Comparison of ENCODE assay signal across 8 cellular contexts in genomic region chr17:21213005-21213404, GRCh38. TPM values are rescaled to one million over a fixed set of nuclear protein-coding genes. Genes with fewer than 3 reads are reported as not detected.
DNase-seq lines count a peak whose midpoint lies in the region; ATAC-seq and TF ChIP-seq lines count a peak whose summit lies in the region.

No MANE protein-coding gene starts in this region.

- no peaks in the 10 kb centered on the region for H3K9me3 Mint-ChIP-seq in CD8-positive, alpha-beta T cell
- no peaks in the 10 kb centered on the region for H3K9me3 Mint-ChIP-seq in endothelial cell (ENCODE audit: unreplicated experiment)

- no peak overlapping the region for H3K23ac ChIP-seq in neuronal stem cell (ENCODE audit: low read depth, low read length, poor library complexity)

- POLR2A ChIA-PET in CD8-positive, alpha-beta T cell (lab: Charles Lee): interaction anchor here (0.6 to 1.7 kb wide), 6 partner anchors 40 to 113 kb away, joined by 3 to 4 read pairs (median 3); partner anchors contain the start of gene NATD1
- POLR2A ChIA-PET in OCI-LY7 (lab: Charles Lee): interaction anchor here (0.6 to 1.3 kb wide), 5 partner anchors 21 to 478 kb away, joined by 3 to 4 read pairs (median 3); partner anchors contain the start of gene USP22

- peaks cover 68% of the 10 kb centered on the region for H3K79me2 ChIP-seq in OCI-LY7 (ENCODE audit: insufficient read depth, low read depth, low read length)

- peak overlapping the region; percentile 93 for H3K27ac Mint-ChIP-seq in CD8-positive, alpha-beta T cell
- H3K27ac Mint-ChIP-seq in endothelial cell (ENCODE audit: unreplicated experiment): peak overlapping the region; percentile 95

- no peak for TF ChIP-seq CTCF in CD8-positive, alpha-beta T cell (IDR thresholded peaks at IDR 0.05)
- TF ChIP-seq CTCF in OCI-LY7 (conservative IDR thresholded peaks at IDR 0.05; ENCODE audit: low read length): no peak
- no peak for TF ChIP-seq CTCF in endothelial cell (IDR thresholded peaks at IDR 0.05; ENCODE audit: unreplicated experiment)

- no peak overlapping the region for H3K14ac ChIP-seq in neuronal stem cell (ENCODE audit: low read length)

- peaks cover 29% of the 10 kb centered on the region for H3K36me3 Mint-ChIP-seq in CD8-positive, alpha-beta T cell
- peaks cover 25% of the 10 kb centered on the region for H3K36me3 Mint-ChIP-seq in endothelial cell (ENCODE audit: low read depth, unreplicated experiment)

- no peak overlapping the region for H2BK120ac ChIP-seq in neuronal stem cell (ENCODE audit: low read depth, low read length)

- H2BK15ac ChIP-seq in neuronal stem cell (ENCODE audit: low read length): no peak overlapping the region

- no peak overlapping the region for H3K9ac ChIP-seq in neuronal stem cell (ENCODE audit: low read depth, low read length, poor library complexity)

- CTCF ChIA-PET in CD8-positive, alpha-beta T cell (lab: Charles Lee): interaction anchor here (1.3 to 3.1 kb wide), 6 partner anchors 18 to 299 kb away, joined by 3 to 12 read pairs (median 5); partner anchors contain the start of gene USP22
- CTCF ChIA-PET in OCI-LY7 (lab: Charles Lee; ENCODE audit: unreplicated experiment): interaction anchor here (0.6 to 1.3 kb wide), 2 partner anchors 93 to 96 kb away, joined by 3 to 4 read pairs; no protein-coding TSS in a partner anchor

- peaks cover 32% of the 10 kb centered on the region for H4K20me1 ChIP-seq in OCI-LY7 (ENCODE audit: insufficient read depth, low read length)

- H3K18ac ChIP-seq in neuronal stem cell (ENCODE audit: low read length): no peak overlapping the region

- H3K4me1 Mint-ChIP-seq in CD8-positive, alpha-beta T cell (ENCODE audit: low read depth): peaks cover 56% of the 10 kb centered on the region
- peaks cover 52% of the 10 kb centered on the region for H3K4me1 Mint-ChIP-seq in endothelial cell (ENCODE audit: unreplicated experiment)

- H2AFZ ChIP-seq in OCI-LY7 (ENCODE audit: low read length) (no peak overlapping the region), neuronal stem cell (ENCODE audit: low read length) (no peak overlapping the region)

- no peaks in the 10 kb centered on the region for H3K27me3 ChIP-seq in CD8-positive, alpha-beta T cell (ENCODE audit: insufficient read depth, low read length)
- no peaks in the 10 kb centered on the region for H3K27me3 ChIP-seq in neuronal stem cell (ENCODE audit: control insufficient read depth in 3 of 3, insufficient read depth in 3 of 3, low read depth in 1 of 3, low read length in 3 of 3)

- no peak overlapping the region for H2BK12ac ChIP-seq in neuronal stem cell (ENCODE audit: low read length)

- no peak for ATAC-seq in CD8-positive, alpha-beta T cell
- no peak for ATAC-seq in left colon
- no peak for ATAC-seq in HG03039 (IDR thresholded peaks at IDR 0.05; ENCODE audit: unreplicated experiment)

- peak overlapping the region; percentile 87 for H3K4me3 ChIP-seq in CD8-positive, alpha-beta T cell (ENCODE audit: low read depth, low read length)
- peak overlapping the region; percentile 97 for H3K4me3 ChIP-seq in OCI-LY7 (ENCODE audit: low read depth, low read length, poor library complexity, severe bottlenecking)
- H3K4me3 ChIP-seq in neuronal stem cell (ENCODE audit: low read length in 2 of 2): peak overlapping the region; percentile 87 to 95

- no CpG with 5 or more reads among the region's 5 CpGs for WGBS in neuronal stem cell (ENCODE audit: extremely low coverage in 2 of 2, insufficient read length in 2 of 2, insufficient replicate concordance in 1 of 2), 2 donors

- peaks cover 38% of the 10 kb centered on the region for H3K4me1 ChIP-seq in CD8-positive, alpha-beta T cell (ENCODE audit: insufficient read depth, low read length)
- H3K4me1 ChIP-seq in OCI-LY7 (ENCODE audit: insufficient read depth, low read length, poor library complexity, severe bottlenecking) (peaks cover 27% of the 10 kb centered on the region), neuronal stem cell (ENCODE audit: control insufficient read depth in 2 of 2, insufficient read depth in 1 of 2, low read depth in 1 of 2, low read length in 2 of 2) (peaks cover 13 to 14% of the 10 kb centered on the region in 2 donors)

- TSS peak; percentile 67 for BruUV-seq in OCI-LY7 (replicated peaks; lab: Mats Ljungman, UMichigan)

- H3K4ac ChIP-seq in neuronal stem cell (ENCODE audit: low read length): no peak overlapping the region

- peak overlapping the region; percentile 94 for H3K4me3 Mint-ChIP-seq in CD8-positive, alpha-beta T cell
- H3K4me3 Mint-ChIP-seq in endothelial cell (ENCODE audit: unreplicated experiment): peak overlapping the region; percentile 98

- DNase-seq in CD8-positive, alpha-beta T cell: no peak
- no peak for DNase-seq in OCI-LY7 (ENCODE audit: low spot score)
- no peak for DNase-seq in endothelial cell (ENCODE audit: low spot score)
- DNase-seq in neuronal stem cell (ENCODE audit: low spot score): no peak
- DNase-seq in left colon: no peak
- DNase-seq in stimulated activated CD4-positive, alpha-beta T cell treated with anti-CD3 and anti-CD28 coated beads, Interleukin-2, amount 100 ng/mL, for 24 hours: no peak
- DNase-seq in SKM-1 treated with dmso at 0.1 percent for 144 hours (lab: John Stamatoyannopoulos, UW; ENCODE audit: unreplicated experiment): no peak

- H2AK5ac ChIP-seq in neuronal stem cell (ENCODE audit: low read depth, low read length): no peak overlapping the region

- H3K27ac ChIP-seq in CD8-positive, alpha-beta T cell (ENCODE audit: low read depth, low read length): peak overlapping the region; percentile 84
- peak overlapping the region; percentile 60 for H3K27ac ChIP-seq in OCI-LY7 (ENCODE audit: low read depth, low read length, poor library complexity, severe bottlenecking)
- H3K27ac ChIP-seq in neuronal stem cell (replicated peaks; ENCODE audit: low read length): no peak overlapping the region

- H3K36me3 ChIP-seq in CD8-positive, alpha-beta T cell (ENCODE audit: insufficient read depth, low read length): peaks cover 4% of the 10 kb centered on the region
- peaks cover 51% of the 10 kb centered on the region for H3K36me3 ChIP-seq in OCI-LY7 (ENCODE audit: insufficient read depth, low read length)
- H3K36me3 ChIP-seq in neuronal stem cell (replicated peaks in 1 of 2; ENCODE audit: control insufficient read depth in 2 of 2, insufficient read depth in 2 of 2, low read length in 2 of 2): peaks cover 7 to 39% of the 10 kb centered on the region in 2 donors

- H4K8ac ChIP-seq in neuronal stem cell (ENCODE audit: low read depth, low read length): no peak overlapping the region

- H2BK5ac ChIP-seq in neuronal stem cell (ENCODE audit: low read length): no peak overlapping the region

- H3K27me3 Mint-ChIP-seq in CD8-positive, alpha-beta T cell (ENCODE audit: low read depth): no peaks in the 10 kb centered on the region
- H3K27me3 Mint-ChIP-seq in endothelial cell (ENCODE audit: unreplicated experiment): peaks cover 16% of the 10 kb centered on the region

- H3K4me2 ChIP-seq in OCI-LY7 (ENCODE audit: low read length) (peak overlapping the region; percentile 95), neuronal stem cell (ENCODE audit: insufficient read depth, low read length, poor library complexity, severe bottlenecking) (peak overlapping the region; percentile 63)

- H3K79me1 ChIP-seq in neuronal stem cell (ENCODE audit: low read depth, low read length): peaks cover 16% of the 10 kb centered on the region

- no peak overlapping the region for H4K91ac ChIP-seq in neuronal stem cell (ENCODE audit: low read depth, low read length, poor library complexity)

- intact Hi-C loops in CD8-positive, alpha-beta T cell (cut with DNase I, micrococcal nuclease): loop anchor here in 1 of 2 experiments (2.0 to 5.0 kb wide), 2 partner anchors 94 to 1056 kb away; no protein-coding TSS in a partner anchor
- intact Hi-C loops in OCI-LY7 (cut with micrococcal nuclease; ENCODE audit: unreplicated experiment): loop anchor here (2.0 kb wide), 1 partner anchor 74 kb away; no protein-coding TSS in a partner anchor
- intact Hi-C loops in left colon (cut with DNase I, micrococcal nuclease): loop anchor here in 1 of 2 donors (10.0 kb wide), 1 partner anchor 168 kb away; the partner anchor contains the start of gene USP22

- no peaks in the 10 kb centered on the region for H3K9me3 ChIP-seq in CD8-positive, alpha-beta T cell (ENCODE audit: low read length)
- H3K9me3 ChIP-seq in OCI-LY7 (ENCODE audit: low read length) (no peaks in the 10 kb centered on the region), neuronal stem cell (replicated peaks in 1 of 2; ENCODE audit: control insufficient read depth in 2 of 2, insufficient read depth in 1 of 2, low read depth in 1 of 2, low read length in 2 of 2) (no peaks in the 10 kb centered on the region)

- H3K9me2 ChIP-seq in OCI-LY7 (ENCODE audit: insufficient read depth, low read length): no peaks in the 10 kb centered on the region

RNA-seq across cellular contexts. Expression of gene TMEM11, which starts 1.0 kb away (rescaled TPM):
- total RNA-seq in CD8-positive, alpha-beta T cell: 10 to 100 TPM; 23.4 to 26.2 TPM
- 26.8 and 27.3 TPM in 2 replicates for total RNA-seq in OCI-LY7 (2014; rRNA removed; shearing (Covaris generic))
- 32.7 and 34.0 TPM in 2 replicates for total RNA-seq in OCI-LY7 (2022)
- total RNA-seq in endothelial cell (ENCODE audit: unreplicated experiment): 36.9 TPM
- polyA plus RNA-seq in neuronal stem cell (2013, experiment 1 of 2): 27.7 TPM
- polyA plus RNA-seq in neuronal stem cell (2013, experiment 2 of 2): 27.5 TPM
- 10 to 100 TPM; 28.5 to 30.7 TPM for total RNA-seq in left colon

RNA-seq across cellular contexts. Expression of gene NATD1, which starts 40.2 kb away (rescaled TPM):
- 1 to 10 TPM; 6.3 to 6.6 TPM for total RNA-seq in CD8-positive, alpha-beta T cell
- total RNA-seq in OCI-LY7 (2014; rRNA removed; shearing (Covaris generic)): 0.41 and 0.85 TPM in 2 replicates
- total RNA-seq in OCI-LY7 (2022): 6.0 and 6.8 TPM in 2 replicates
- 30.3 TPM for total RNA-seq in endothelial cell (ENCODE audit: unreplicated experiment)
- 8.8 TPM for polyA plus RNA-seq in neuronal stem cell (2013, experiment 1 of 2)
- polyA plus RNA-seq in neuronal stem cell (2013, experiment 2 of 2): 8.8 TPM
- 1 to 10 TPM; 3.1 to 5.6 TPM for total RNA-seq in left colon
